Comparison of ENCODE assay signal across 15 cellular contexts in the genomic region with DNA sequence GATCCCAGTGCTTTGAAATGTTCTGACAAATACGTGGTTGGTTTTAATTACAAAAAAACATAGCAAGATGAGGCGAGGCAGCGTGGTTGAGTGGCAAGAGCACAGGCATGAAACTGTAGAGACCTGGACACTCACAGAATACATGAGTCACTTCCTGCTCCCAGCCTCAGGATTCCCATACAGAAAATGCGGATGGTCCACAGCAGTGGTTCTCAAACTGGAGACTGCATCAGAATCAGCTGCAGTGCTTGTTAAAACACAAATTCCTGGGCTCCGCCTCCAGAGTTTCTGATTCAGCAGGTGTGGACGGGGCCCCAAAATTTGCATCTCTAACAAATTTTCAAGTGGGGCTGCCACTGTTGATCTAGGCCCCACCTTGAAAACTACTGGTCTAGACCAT. TPM values are rescaled to one million over a fixed set of nuclear protein-coding genes. Genes with fewer than 3 reads are reported as not detected.
DNase-seq lines count a peak whose midpoint lies in the region; FAIRE-seq and TF ChIP-seq lines count a peak whose summit lies in the region.
"Had no signal": no experiment of that assay in that cellular context is flagged by ENCODE, and none has a peak within 500 bp of the region (broad histone marks: within the 10 kb centered on the region; RNA-seq: fewer than 3 reads in every experiment).

No MANE protein-coding gene starts in this region.

- TF ChIP-seq POLR2A in endothelial cell of umbilical vein (IDR thresholded peaks at IDR 0.05; ENCODE audit: low read depth, low read length), result no peak

- no peaks in the 10 kb centered on the region for H3K9me3 ChIP-seq in GM23248 (ENCODE audit: low read depth)
- H3K9me3 ChIP-seq in endothelial cell of umbilical vein (replicated peaks; ENCODE audit: control insufficient read depth, insufficient read depth, low read length), result no peaks in the 10 kb centered on the region
- H3K9me3 ChIP-seq: neutrophil had no signal

- TF ChIP-seq CTCF in endothelial cell of umbilical vein (IDR thresholded peaks at IDR 0.05; ENCODE audit: extremely low read depth in 1 of 2, insufficient read depth in 1 of 2, low read depth in 1 of 2, low read length in 2 of 2) (no peak), GM13976 (IDR thresholded peaks at IDR 0.05; ENCODE audit: borderline replicate concordance, control extremely low read depth, extremely low read depth, insufficient read depth, missing control alignments) (no peak)

- H3K79me2 ChIP-seq in GM23248 (ENCODE audit: insufficient read depth) (no peaks in the 10 kb centered on the region), endothelial cell of umbilical vein (ENCODE audit: control insufficient read depth, insufficient read depth, low read length) (no peaks in the 10 kb centered on the region)

- intact Hi-C loops in endothelial cell of umbilical vein (cut with micrococcal nuclease), result no loop called here

- FAIRE-seq in RCC 7860 (lab: Jason Lieb, UNC) (no peak), endothelial cell of umbilical vein (lab: Jason Lieb, UNC) (no peak)

- DNase-seq in GM23248 (peak; percentile 32), RCC 7860 (ENCODE audit: low spot score) (peak; percentile 17), endothelial cell of umbilical vein (ENCODE audit: low read depth, low spot score) (no peak), stromal cell of bone marrow (ENCODE audit: low read depth) (peak; percentile 9), GM13976 (ENCODE audit: low spot score) (no peak), activated gamma-delta T cell (lab: John Stamatoyannopoulos, UW) (no peak), HPDE6-E6E7 (ENCODE audit: extremely low spot score) (no peak)
- DNase-seq: activated naive CD8-positive, alpha-beta T cell treated with anti-CD3 and anti-CD28 coated beads, Interleukin-2, amount 50 U/mL, for 24 hours; NCI-H524; PC-9; stimulated activated naive CD4-positive, alpha-beta T cell treated with Interleukin-2 at 50 U/mL for 16 hours; T-helper 2 cell had no signal

- H2AFZ ChIP-seq in GM23248 (no peak overlapping the region), endothelial cell of umbilical vein (ENCODE audit: low read depth, low read length) (no peak overlapping the region)
- H2AFZ ChIP-seq: PC-9 had no signal

- H3K9ac ChIP-seq in GM23248, result no peak overlapping the region
- H3K9ac ChIP-seq in endothelial cell of umbilical vein (replicated peaks; ENCODE audit: extremely low read depth, insufficient read depth, low read length), result no peak overlapping the region

- no peak overlapping the region for H3K4me3 ChIP-seq in GM23248
- no peak overlapping the region for H3K4me3 ChIP-seq in endothelial cell of umbilical vein (replicated peaks in 1 of 3; ENCODE audit: insufficient read depth in 1 of 3, low read depth in 1 of 3, low read length in 3 of 3)
- H3K4me3 ChIP-seq: PC-9 had no signal

- in situ Hi-C loops in GM23248 (cut with MboI), result no loop called here
- in situ Hi-C loops in GM13976 (cut with MboI; ENCODE audit: low sequenced_read_pairs, unreplicated experiment), result no loop called here

- POLR2A ChIA-PET in endothelial cell of umbilical vein (lab: Charles Lee), result no interaction called here

- H3K36me3 ChIP-seq in GM23248 (ENCODE audit: low read depth) (no peaks in the 10 kb centered on the region), endothelial cell of umbilical vein (ENCODE audit: control insufficient read depth in 2 of 2, extremely low read depth in 1 of 2, insufficient read depth in 2 of 2, low read length in 2 of 2) (no peaks in the 10 kb centered on the region)
- H3K36me3 ChIP-seq: neutrophil had no signal

- H3K27me3 ChIP-seq in GM23248 (replicated peaks; ENCODE audit: insufficient read depth) (0 out of 2 replicates have a peak, but pooled peaks cover 15% of the 10 kb centered on the region), endothelial cell of umbilical vein (ENCODE audit: control insufficient read depth in 2 of 2, insufficient read depth in 2 of 2, low read length in 2 of 2) (peaks cover 0 to 2% of the 10 kb centered on the region in 2 experiments)

- no peaks in the 10 kb centered on the region for H3K9me2 ChIP-seq in GM23248 (ENCODE audit: insufficient read depth)

- H3K4me2 ChIP-seq in GM23248 (ENCODE audit: unreplicated experiment), result no peak overlapping the region
- H3K4me2 ChIP-seq in endothelial cell of umbilical vein (ENCODE audit: insufficient read depth, low read length), result no peak overlapping the region
- H3K4me2 ChIP-seq: PC-9 had no signal

- H3K9me1 ChIP-seq in endothelial cell of umbilical vein (replicated peaks; ENCODE audit: control insufficient read depth, extremely low read depth, insufficient read depth, low read length), result no peaks in the 10 kb centered on the region

- CTCF ChIA-PET in endothelial cell of umbilical vein (lab: Charles Lee), result no interaction called here

- 42 to 43% methylated on average over 6 of the region's 6 CpGs for WGBS in GM23248 (ENCODE audit: low coverage in 1 of 2, low lambda C conversion rate in 2 of 2, missing lambda C conversion rate in 2 of 2), 2 experiments

- H4K20me1 ChIP-seq in GM23248 (ENCODE audit: insufficient read depth) (no peaks in the 10 kb centered on the region), endothelial cell of umbilical vein (replicated peaks; ENCODE audit: control insufficient read depth, extremely low read depth, insufficient read depth, low read length) (no peaks in the 10 kb centered on the region)

- H3K4me1 ChIP-seq in GM23248 (ENCODE audit: insufficient read depth) (no peaks in the 10 kb centered on the region), endothelial cell of umbilical vein (ENCODE audit: control insufficient read depth, extremely low read depth, insufficient read depth, low read length) (no peaks in the 10 kb centered on the region)

- no TSS peak for BruUV-seq in endothelial cell of umbilical vein (replicated peaks; lab: Mats Ljungman, UMichigan)

- dilution Hi-C loops in endothelial cell of umbilical vein (cut with MboI; ENCODE audit: extremely low pct_ligation_motif_present, low sequenced_read_pairs), result no loop called here

- H3K27ac ChIP-seq in GM23248, result no peak overlapping the region
- H3K27ac ChIP-seq in endothelial cell of umbilical vein (ENCODE audit: insufficient read depth, low read depth, low read length), result no peak overlapping the region
- H3K27ac ChIP-seq: neutrophil, PC-9 had no signal

- peaks cover 4% of the 10 kb centered on the region; the same call in 1 of the 2 replicates for H3F3A ChIP-seq in GM23248 (ENCODE audit: insufficient read depth)

TF ChIP-seq in endothelial cell of umbilical vein, 7 proteins besides CTCF, POLR2A, EP300 and RAD21:
- peak; percentile 34 for TF ChIP-seq FOS (IDR thresholded peaks at IDR 0.05; ENCODE audit: borderline replicate concordance, insufficient read depth, low read length)
- no peak for TF ChIP-seq POLR2AphosphoS5 (IDR thresholded peaks at IDR 0.05; ENCODE audit: insufficient read depth, low read depth, low read length)
- TF ChIP-seq JUN (IDR thresholded peaks at IDR 0.05; ENCODE audit: borderline replicate concordance, insufficient read depth, insufficient read length, low read depth), result no peak

RNA-seq across cellular contexts. Expression of gene OTOP1, which starts 10.1 kb away (rescaled TPM):
- not detected in 2 replicates for total RNA-seq in GM23248 (2014; rRNA removed; shearing (Covaris generic))
- polyA plus RNA-seq in GM23248 (2016; fragmentation: Nextera tagmentation; extraction: Ambion mirVana) (not detected in 2 replicates), endothelial cell of umbilical vein (not detected in 2 replicates)
- total RNA-seq in endothelial cell of umbilical vein, result not detected in 2 replicates
- polyA plus RNA-seq in endothelial cell of umbilical vein (2011; cell fraction: cytosol; rRNA removed), result not detected in 2 replicates
- not detected in 2 replicates for polyA plus RNA-seq in endothelial cell of umbilical vein (2011; cell fraction: nucleus; rRNA removed)
- polyA plus RNA-seq in endothelial cell of umbilical vein (2012), result not detected in 2 replicates
- polyA minus RNA-seq in endothelial cell of umbilical vein, result not detected in 2 replicates
- polyA minus RNA-seq in endothelial cell of umbilical vein (2011; cell fraction: cytosol; rRNA and poly(A)+ RNA removed), result not detected
- polyA minus RNA-seq in endothelial cell of umbilical vein (2011; cell fraction: nucleus; rRNA and poly(A)+ RNA removed), result not detected in 2 replicates
- total RNA-seq: fibroblast of lung, PC-9, sciatic nerve had no signal
- polyA plus RNA-seq: fibroblast of lung had no signal

RNA-seq across cellular contexts. Expression of gene TMEM128, which starts 31.4 kb away (rescaled TPM):
- 17.7 and 25.9 TPM in 2 replicates for total RNA-seq in GM23248 (2014; rRNA removed; shearing (Covaris generic))
- polyA plus RNA-seq in GM23248 (2016; fragmentation: Nextera tagmentation; extraction: Ambion mirVana) (35.4 and 38.4 TPM in 2 replicates), endothelial cell of umbilical vein (21.2 and 23.8 TPM in 2 replicates)
- total RNA-seq in endothelial cell of umbilical vein, result 11.5 and 13.2 TPM in 2 replicates
- 15.4 and 17.6 TPM in 2 replicates for polyA plus RNA-seq in endothelial cell of umbilical vein (2011; cell fraction: cytosol; rRNA removed)
- polyA plus RNA-seq in endothelial cell of umbilical vein (2011; cell fraction: nucleus; rRNA removed), result 8.2 and 10.3 TPM in 2 replicates
- polyA plus RNA-seq in endothelial cell of umbilical vein (2012), result 10.3 and 10.7 TPM in 2 replicates
- polyA minus RNA-seq in endothelial cell of umbilical vein, result 16.0 and 17.6 TPM in 2 replicates
- polyA minus RNA-seq in endothelial cell of umbilical vein (2011; cell fraction: cytosol; rRNA and poly(A)+ RNA removed), result 4.8 TPM
- 3.2 and 3.4 TPM in 2 replicates for polyA minus RNA-seq in endothelial cell of umbilical vein (2011; cell fraction: nucleus; rRNA and poly(A)+ RNA removed)

Comparison
In these comparisons a context has a peak if more than half of its experiments do, and no peak if none do; other contexts are left out.
1. DNase-seq: peak in GM23248 (single experiment), RCC 7860 (single experiment) and stromal cell of bone marrow (single experiment); none in endothelial cell of umbilical vein (single experiment), GM13976 (single experiment), activated gamma-delta T cell (single experiment) and HPDE6-E6E7 (single experiment).